ENCODE assay signal across 11 cellular contexts in genomic region chr1:12450831-12451559, GRCh38.
DNase-seq lines count a peak whose midpoint lies in the region; ATAC-seq and TF ChIP-seq lines count a peak whose summit lies in the region.
"Had no signal": no experiment of that assay in that cellular context is flagged by ENCODE, and none has a peak within 500 bp of the region (broad histone marks: within the 10 kb centered on the region; RNA-seq: fewer than 3 reads in every experiment).

No MANE protein-coding gene starts in this region.

- intact Hi-C loops in testis (cut with DNase I; ENCODE audit: low total_unique reads): no loop called here

- no peaks in the 10 kb centered on the region for H3K27me3 Mint-ChIP-seq in activated T-cell treated with anti-CD3 and anti-CD28 coated beads, Interleukin-2, amount 50 U/mL, for 24 hours
- no peaks in the 10 kb centered on the region for H3K27me3 Mint-ChIP-seq in T-helper 17 cell
- H3K27me3 Mint-ChIP-seq: dendritic cell treated with granulocyte-macrophage colony-stimulating factor and Interleukin-4, amounts not matched to agents 40 ng/mL and 50 ng/mL, for 4 days had no signal

- peaks cover 94% of the 10 kb centered on the region for H3K4me1 Mint-ChIP-seq in activated T-cell treated with anti-CD3 and anti-CD28 coated beads, Interleukin-2, amount 50 U/mL, for 24 hours (ENCODE audit: low read depth)
- H3K4me1 Mint-ChIP-seq in T-helper 17 cell: peaks cover 53% of the 10 kb centered on the region

- H3K36me3 ChIP-seq in testis (ENCODE audit: low read depth, missing control alignments): no peaks in the 10 kb centered on the region

- H3K4me1 ChIP-seq in testis: peaks cover 74% of the 10 kb centered on the region

- TF ChIP-seq CTCF in testis (IDR thresholded peaks at IDR 0.05): no peak

- H3K4me3 ChIP-seq in testis: no peak overlapping the region

- no peaks in the 10 kb centered on the region for H3K9me3 ChIP-seq in T-helper 17 cell (ENCODE audit: control insufficient read depth, low read length, poor library complexity, severe bottlenecking)
- no peaks in the 10 kb centered on the region for H3K9me3 ChIP-seq in testis

- 69 to 77% methylated on average over 2 of the region's 2 CpGs for WGBS in testis, 2 donors

- H3K27ac Mint-ChIP-seq in activated T-cell treated with anti-CD3 and anti-CD28 coated beads, Interleukin-2, amount 50 U/mL, for 24 hours: peak overlapping the region; percentile 97
- H3K27ac Mint-ChIP-seq in T-helper 17 cell: peak overlapping the region; percentile 93
- H3K27ac Mint-ChIP-seq: dendritic cell treated with granulocyte-macrophage colony-stimulating factor and Interleukin-4, amounts not matched to agents 40 ng/mL and 50 ng/mL, for 4 days had no signal

- H3K4me3 Mint-ChIP-seq in activated T-cell treated with anti-CD3 and anti-CD28 coated beads, Interleukin-2, amount 50 U/mL, for 24 hours: peak overlapping the region; percentile 20
- H3K4me3 Mint-ChIP-seq in T-helper 17 cell: peak overlapping the region; percentile 69
- H3K4me3 Mint-ChIP-seq: dendritic cell treated with granulocyte-macrophage colony-stimulating factor and Interleukin-4, amounts not matched to agents 40 ng/mL and 50 ng/mL, for 4 days had no signal

- H3K27ac ChIP-seq in testis: peak overlapping the region; percentile 4 to 77

- ATAC-seq in T-helper 17 cell (no peak), HG03108 (IDR thresholded peaks at IDR 0.05; ENCODE audit: unreplicated experiment) (no peak), GM21367 (IDR thresholded peaks at IDR 0.05; ENCODE audit: unreplicated experiment) (no peak)

- DNase-seq in activated T-cell treated with anti-CD3 and anti-CD28 coated beads, Interleukin-2, amount 50 U/mL, for 24 hours: no peak
- DNase-seq in activated T-cell treated with anti-CD3 and anti-CD28 coated beads, Interleukin-2, amount 50 U/mL, for 1 hour: no peak
- DNase-seq in T-helper 17 cell: no peak
- DNase-seq in left kidney (ENCODE audit: low read depth, low spot score): peak; percentile 67
- DNase-seq in testis: no peak
- DNase-seq in SHP77 (lab: John Stamatoyannopoulos, UW): no peak
- DNase-seq: HCEC 1CT, T-helper 9 cell had no signal

- H3K36me3 Mint-ChIP-seq in activated T-cell treated with anti-CD3 and anti-CD28 coated beads, Interleukin-2, amount 50 U/mL, for 24 hours (ENCODE audit: low read depth): peaks cover 44% of the 10 kb centered on the region
- H3K36me3 Mint-ChIP-seq in T-helper 17 cell (ENCODE audit: low read depth): no peaks in the 10 kb centered on the region

- H3K27me3 ChIP-seq in testis: no peaks in the 10 kb centered on the region

- no peak for TF ChIP-seq POLR2A in testis (IDR thresholded peaks at IDR 0.05)

- H3K9me3 Mint-ChIP-seq in activated T-cell treated with anti-CD3 and anti-CD28 coated beads, Interleukin-2, amount 50 U/mL, for 24 hours: peaks cover 3% of the 10 kb centered on the region
- H3K9me3 Mint-ChIP-seq: dendritic cell treated with granulocyte-macrophage colony-stimulating factor and Interleukin-4, amounts not matched to agents 40 ng/mL and 50 ng/mL, for 4 days had no signal
